Comparison of ENCODE assay signal across 1 cellular context in genomic region chr22:23838686-23839468, GRCh38.
TF ChIP-seq lines count a peak whose summit lies in the region.

DERL3 (minus strand) TSS chr22:23839006; CDS start chr22:23838987, 19 bp downstream.

TF ChIP-seq in K562, 482 proteins besides CTCF, POLR2A, EP300 and RAD21 (continued from another document and continues in another):
- TF ChIP-seq MGA (IDR thresholded peaks at IDR 0.05) (peak; percentile 99), KDM5B (IDR thresholded peaks at IDR 0.05; ENCODE audit: insufficient replicate concordance, low read depth, low read length) (peak; percentile 6), ZNF696 (CRISPR knock-in tag; conservative IDR thresholded peaks at IDR 0.05) (no peak), ZBTB33 (CRISPR knock-in tag; IDR thresholded peaks at IDR 0.05) (peak; percentile 32; the same call in 1 of the 2 replicates), MED1 (CRISPR knock-in tag; IDR thresholded peaks at IDR 0.05; ENCODE audit: borderline replicate concordance) (no peak), ATF1 (CRISPR knock-in tag; IDR thresholded peaks at IDR 0.05) (no peak), ATF1 (tag; IDR thresholded peaks at IDR 0.05) (peak; percentile 94), SP2 (IDR thresholded peaks at IDR 0.05; ENCODE audit: extremely low read depth, low read depth, low read length, poor library complexity, severe bottlenecking) (peak; percentile 61), HMGN3 (IDR thresholded peaks at IDR 0.05; ENCODE audit: borderline replicate concordance, extremely low read depth, insufficient read length, low read depth, low read length) (no peak), GTF2A2 (tag; IDR thresholded peaks at IDR 0.05) (no peak), NKRF (IDR thresholded peaks at IDR 0.05; ENCODE audit: borderline replicate concordance) (peak; percentile 97), LARP7 (IDR thresholded peaks at IDR 0.05) (no peak), ZSCAN32 (CRISPR knock-in tag; IDR thresholded peaks at IDR 0.05) (no peak), BRCA1 (IDR thresholded peaks at IDR 0.05) (no peak), BRCA1 (CRISPR knock-in tag; IDR thresholded peaks at IDR 0.05) (no peak), ZNF766 (CRISPR knock-in tag; conservative IDR thresholded peaks at IDR 0.05) (no peak), CREB3L1 (IDR thresholded peaks at IDR 0.05; ENCODE audit: borderline replicate concordance, low read depth) (peak; percentile 86; the same call in 1 of the 2 replicates), RBM14 (IDR thresholded peaks at IDR 0.05; ENCODE audit: borderline replicate concordance, insufficient read depth, low read depth, low read length) (no peak), PRMT5 (CRISPR knock-in tag; IDR thresholded peaks at IDR 0.05) (no peak), FOXA3 (CRISPR knock-in tag; conservative IDR thresholded peaks at IDR 0.05 in 1 of 2, IDR thresholded peaks at IDR 0.05 in 1 of 2) (peak in 1 of 2 experiments; percentile 67; a peak in 2 of 4 replicates), ETS2 (tag; IDR thresholded peaks at IDR 0.05; ENCODE audit: borderline replicate concordance, poor library complexity, severe bottlenecking) (no peak), MLX (CRISPR knock-in tag; conservative IDR thresholded peaks at IDR 0.05) (no peak), CBX1 (IDR thresholded peaks at IDR 0.05; ENCODE audit: low read depth) (no peak), ZFP91 (CRISPR knock-in tag; IDR thresholded peaks at IDR 0.05) (0 out of 2 replicates have a peak, but pooled peaks have one; percentile 28), KDM4B (IDR thresholded peaks at IDR 0.05; ENCODE audit: borderline replicate concordance in 2 of 2, low read depth in 1 of 2) (no peak), POLR3G (IDR thresholded peaks at IDR 0.05; ENCODE audit: extremely low read depth, insufficient read length, insufficient replicate concordance) (no peak), NELFE (IDR thresholded peaks at IDR 0.05; ENCODE audit: insufficient read depth, insufficient read length) (no peak), HNRNPUL1 (IDR thresholded peaks at IDR 0.05; ENCODE audit: low read length) (no peak), DDX20 (tag; IDR thresholded peaks at IDR 0.05; ENCODE audit: low read depth) (no peak), HNRNPLL (IDR thresholded peaks at IDR 0.05; ENCODE audit: low read depth, low read length, poor library complexity, severe bottlenecking) (peak; percentile 48), FOXK2 (conservative IDR thresholded peaks at IDR 0.05 in 1 of 2, IDR thresholded peaks at IDR 0.05 in 1 of 2; ENCODE audit: low read depth in 2 of 2) (peak; percentile 99 to 100), PHF8 (IDR thresholded peaks at IDR 0.05; ENCODE audit: borderline replicate concordance, low read length) (peak; percentile 53; the same call in 1 of the 2 replicates), NR2F6 (CRISPR knock-in tag; IDR thresholded peaks at IDR 0.05) (no peak), MCM2 (IDR thresholded peaks at IDR 0.05; ENCODE audit: low read depth) (no peak), SMARCA4 (IDR thresholded peaks at IDR 0.05) (no peak), TGIF2 (CRISPR knock-in tag; IDR thresholded peaks at IDR 0.05) (no peak), ZNF239 (CRISPR knock-in tag; IDR thresholded peaks at IDR 0.05) (no peak), FOXP4 (CRISPR knock-in tag; IDR thresholded peaks at IDR 0.05; ENCODE audit: borderline replicate concordance) (no peak), NONO (IDR thresholded peaks at IDR 0.05; ENCODE audit: low read depth in 2 of 2, low read length in 1 of 2) (no peak)
